ENCODE assay signal across 8 cellular contexts in genomic region chr17:49851387-49852291, GRCh38. TPM values are rescaled to one million over a fixed set of nuclear protein-coding genes. Genes with fewer than 3 reads are reported as not detected.
A peak's percentile ranks its signal among the peaks of the same experiment; 100 is the strongest.
DNase-seq lines count a peak whose midpoint lies in the region; ATAC-seq and TF ChIP-seq lines count a peak whose summit lies in the region.

No MANE protein-coding gene starts in this region.

- ATAC-seq in memory B cell (ENCODE audit: low read depth) (peak; percentile 70), GM21529 (IDR thresholded peaks at IDR 0.05; ENCODE audit: unreplicated experiment) (no peak), HG02623 (IDR thresholded peaks at IDR 0.05; ENCODE audit: unreplicated experiment) (no peak)

- H3K9me3 ChIP-seq in ectodermal cell (ENCODE audit: control insufficient read depth, low read length) = no peaks in the 10 kb centered on the region

- no peaks in the 10 kb centered on the region for H3K36me3 Mint-ChIP-seq in memory B cell

- 8% methylated on average over 55 of the region's 55 CpGs for WGBS in ectodermal cell, 2 experiments

- H3K27ac Mint-ChIP-seq in memory B cell = peak overlapping the region; percentile 76

- peaks cover 16% of the 10 kb centered on the region for H3K4me1 ChIP-seq in ectodermal cell (ENCODE audit: control insufficient read depth, insufficient read depth, low read length)

- peak; percentile 40 to 42 for DNase-seq in NCI-H1930 (lab: John Stamatoyannopoulos, UW)
- DNase-seq in activated CD4-positive, alpha-beta T cell treated with anti-CD3 and anti-CD28 coated beads, Interleukin-2, amount 50 U/mL, for 48 hours = peak; percentile 76 to 83
- peak; percentile 43 to 64 for DNase-seq in memory B cell (ENCODE audit: low spot score in 2 of 2)
- DNase-seq in stimulated activated CD4-positive, alpha-beta T cell treated with anti-CD3 and anti-CD28 coated beads, TNF-alpha, amount 100 ng/mL, for 48 hours (ENCODE audit: low read depth in 3 of 3) = peak; percentile 37 to 72 (median 39)

- H3K27ac ChIP-seq in ectodermal cell (ENCODE audit: insufficient read depth, low read depth, low read length, poor library complexity, severe bottlenecking) = no peak overlapping the region

- H3K27me3 ChIP-seq in ectodermal cell (ENCODE audit: control insufficient read depth, insufficient read depth, low read length, poor library complexity, severe bottlenecking) = peaks cover 46% of the 10 kb centered on the region

- H3K9me3 Mint-ChIP-seq in memory B cell = no peaks in the 10 kb centered on the region

- peak overlapping the region; percentile 88 for H3K4me3 Mint-ChIP-seq in memory B cell

- peaks cover 10% of the 10 kb centered on the region for H3K27me3 Mint-ChIP-seq in memory B cell

- H3K4me3 ChIP-seq in ectodermal cell (ENCODE audit: insufficient read depth, low read depth, low read length) = peak overlapping the region; percentile 36

- TF ChIP-seq CTCF in GM12874 (IDR thresholded peaks at IDR 0.05; ENCODE audit: insufficient read depth, low read depth, low read length) = peak; percentile 85

- no peaks in the 10 kb centered on the region for H3K36me3 ChIP-seq in ectodermal cell (ENCODE audit: control insufficient read depth, insufficient read depth, low read length)

- H3K4me1 Mint-ChIP-seq in memory B cell = peaks cover 11% of the 10 kb centered on the region

RNA-seq across cellular contexts. Expression of gene TAC4, which starts 3.8 kb away (rescaled TPM):
- not detected for polyA plus RNA-seq in ectodermal cell (2013, experiment 1 of 4)
- polyA plus RNA-seq in ectodermal cell (2013, experiment 2 of 4) = not detected
- polyA plus RNA-seq in ectodermal cell (2013, experiment 3 of 4) = not detected
- not detected for polyA plus RNA-seq in ectodermal cell (2013, experiment 4 of 4)
